1 cellular context compared by ENCODE assay signal in the genomic region with DNA sequence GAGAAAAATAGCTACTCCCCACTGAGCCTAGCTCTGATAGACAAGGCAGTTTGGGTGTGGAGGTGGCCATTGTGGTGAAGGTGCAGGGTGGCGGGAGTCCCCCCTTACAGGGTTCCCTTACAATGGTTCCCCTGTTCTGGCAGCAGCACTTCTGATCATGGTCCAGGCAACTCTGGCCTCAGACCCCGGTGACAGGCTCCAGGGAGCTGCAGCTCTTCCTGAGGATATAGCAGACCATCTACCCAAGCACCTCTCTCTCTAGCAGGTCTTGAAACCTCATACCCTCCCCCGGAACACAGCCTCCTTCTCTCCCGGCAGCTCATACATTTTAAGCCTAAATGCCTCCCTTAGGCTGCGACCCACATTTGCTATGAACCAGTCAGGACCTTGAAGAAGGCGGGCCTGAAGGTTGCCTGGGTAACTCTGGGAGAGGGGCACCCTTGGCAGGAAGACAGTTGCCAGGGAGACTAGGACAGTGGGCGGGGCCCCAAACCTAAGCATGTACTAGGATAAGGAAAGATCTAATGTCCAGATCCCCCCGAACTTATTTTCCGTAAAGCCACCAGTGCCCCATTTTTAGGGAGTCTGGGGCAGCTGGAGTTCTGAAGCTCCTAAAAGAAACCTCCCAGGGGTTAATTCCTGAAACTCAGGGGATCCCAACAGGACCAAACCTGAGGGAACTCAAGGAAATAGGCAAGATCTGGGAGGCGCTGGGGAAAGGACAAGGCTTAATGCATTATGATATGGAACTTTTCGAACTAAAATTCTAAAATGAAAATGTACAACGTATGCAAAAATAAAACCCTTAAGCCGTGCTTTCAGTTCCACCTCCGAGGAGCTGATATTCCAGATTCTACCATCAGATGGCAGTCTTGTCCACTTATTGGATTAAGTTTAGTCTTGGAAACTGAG.
TF ChIP-seq lines count a peak whose summit lies in the region.

No MANE protein-coding gene starts in this region.

TF ChIP-seq in endothelial cell of umbilical vein, 7 proteins besides CTCF, POLR2A, EP300 and RAD21:
- no peak for TF ChIP-seq MYC (IDR thresholded peaks at IDR 0.05; ENCODE audit: low read depth, low read length)
- no peak for TF ChIP-seq JUN (IDR thresholded peaks at IDR 0.05; ENCODE audit: borderline replicate concordance, insufficient read depth, insufficient read length, low read depth)
- no peak for TF ChIP-seq EZH2 (IDR thresholded peaks at IDR 0.05; ENCODE audit: borderline replicate concordance, low read depth, low read length, severe bottlenecking)
- TF ChIP-seq GATA2 (IDR thresholded peaks at IDR 0.05; ENCODE audit: insufficient read depth, insufficient read length, low read depth, low read length), result no peak
TF ChIP-seq in endothelial cell of umbilical vein: peak in this region for 0.
